In genomic region chr2:134334542-134335353, GRCh38 we compare ENCODE assay signal across 10 cellular contexts.
"Had no signal": no experiment of that assay in that cellular context is flagged by ENCODE, and none has a peak within 500 bp of the region (broad histone marks: within the 10 kb centered on the region; RNA-seq: fewer than 3 reads in every experiment).

No MANE protein-coding gene starts in this region.

- H3K27ac Mint-ChIP-seq: activated naive CD4-positive, alpha-beta T cell treated with anti-CD3 and anti-CD28 coated beads, Interleukin-2, amount 50 U/mL, for 24 hours; activated T-cell treated with anti-CD3 and anti-CD28 coated beads, Interleukin-2, amount 50 U/mL, for 24 hours; neural progenitor cell had no signal

- H3K9me3 Mint-ChIP-seq: activated naive CD4-positive, alpha-beta T cell treated with anti-CD3 and anti-CD28 coated beads, Interleukin-2, amount 50 U/mL, for 24 hours had no signal

- H3K4me1 Mint-ChIP-seq: activated naive CD4-positive, alpha-beta T cell treated with anti-CD3 and anti-CD28 coated beads, Interleukin-2, amount 50 U/mL, for 24 hours; neural progenitor cell had no signal

- ATAC-seq: activated CD4-positive, CD25-positive, alpha-beta regulatory T cell treated with anti-CD3 and anti-CD28 coated beads, Interleukin-2, amount 50 U/mL, for 24 hours; gastroesophageal sphincter; left colon had no signal

- H3K4me3 Mint-ChIP-seq: activated naive CD4-positive, alpha-beta T cell treated with anti-CD3 and anti-CD28 coated beads, Interleukin-2, amount 50 U/mL, for 24 hours; activated T-cell treated with anti-CD3 and anti-CD28 coated beads, Interleukin-2, amount 50 U/mL, for 24 hours; neural progenitor cell had no signal

- DNase-seq: activated CD4-positive, alpha-beta T cell treated with anti-CD3 and anti-CD28 coated beads, Interleukin-2, amount 50 U/mL, for 4 hours; activated effector memory CD4-positive, alpha-beta T cell treated with Interleukin-2 at 50 U/mL for 16 hours; activated T-cell treated with anti-CD3 and anti-CD28 coated beads, Interleukin-2, amount 50 U/mL, for 24 hours; adrenal gland; left colon; midbrain had no signal

- H3K27me3 Mint-ChIP-seq: activated naive CD4-positive, alpha-beta T cell treated with anti-CD3 and anti-CD28 coated beads, Interleukin-2, amount 50 U/mL, for 24 hours; activated T-cell treated with anti-CD3 and anti-CD28 coated beads, Interleukin-2, amount 50 U/mL, for 24 hours had no signal
